Comparison of ENCODE assay signal across 15 cellular contexts in genomic region chr15:92662797-92663196, GRCh38. TPM values are rescaled to one million over a fixed set of nuclear protein-coding genes. Genes with fewer than 3 reads are reported as not detected.
DNase-seq lines count a peak whose midpoint lies in the region; ATAC-seq and TF ChIP-seq lines count a peak whose summit lies in the region.
"Had no signal": no experiment of that assay in that cellular context is flagged by ENCODE, and none has a peak within 500 bp of the region (broad histone marks: within the 10 kb centered on the region; RNA-seq: fewer than 3 reads in every experiment).

No MANE protein-coding gene starts in this region.

- no peak overlapping the region for H3K4me3 ChIP-seq in trophoblast cell (ENCODE audit: low read depth, low read length)
- H3K4me3 ChIP-seq: gastroesophageal sphincter, skin epidermis had no signal

- peaks cover 1% of the 10 kb centered on the region for H3K79me1 ChIP-seq in trophoblast cell (ENCODE audit: low read length)

- H3K9ac ChIP-seq in trophoblast cell (ENCODE audit: low read length), result no peak overlapping the region
- H3K9ac ChIP-seq: SK-N-SH had no signal

- H3K18ac ChIP-seq in trophoblast cell (ENCODE audit: low read length), result no peak overlapping the region

- H3K9me3 ChIP-seq in trophoblast cell (ENCODE audit: insufficient read depth, low read depth, low read length), result no peaks in the 10 kb centered on the region
- H3K9me3 ChIP-seq: gastroesophageal sphincter, SK-N-SH had no signal

- H3K79me2 ChIP-seq in trophoblast cell (ENCODE audit: control insufficient read depth, insufficient read depth, low read length, poor library complexity), result no peaks in the 10 kb centered on the region

- no peak overlapping the region for H3K4ac ChIP-seq in trophoblast cell (ENCODE audit: low read depth, low read length)

- no peak for DNase-seq in activated CD4-positive, alpha-beta T cell treated with anti-CD3 and anti-CD28 coated beads, Interleukin-2, amount 10 ng/mL, durations not matched to agents 24 days and 14 days
- no peak for DNase-seq in activated CD4-positive, alpha-beta T cell treated with anti-CD3 and anti-CD28 coated beads, Interleukin-2, amount 50 U/mL, for 4 hours
- DNase-seq in trophoblast cell, result peak in 1 of 2 donors; percentile 40
- DNase-seq in HuH-7.5 (ENCODE audit: low spot score), result no peak
- DNase-seq in activated naive CD4-positive, alpha-beta T cell (lab: John Stamatoyannopoulos, UW), result no peak
- DNase-seq: aorta, DND-41, NCI-H187 treated with DMSO at 0.1 percent for 48 hours, NCI-H526, SK-N-SH had no signal

- no peaks in the 10 kb centered on the region for H3K27me3 ChIP-seq in trophoblast cell (ENCODE audit: insufficient read depth, low read length)
- H3K27me3 ChIP-seq: gastroesophageal sphincter had no signal

- H3K4me3 Mint-ChIP-seq in activated CD4-positive, alpha-beta T cell treated with anti-CD3 and anti-CD28 coated beads, Interleukin-2, amount 10 ng/mL, durations not matched to agents 24 days and 14 days, result no peak overlapping the region

- peak overlapping the region; percentile 45 for H3K27ac Mint-ChIP-seq in activated CD4-positive, alpha-beta T cell treated with anti-CD3 and anti-CD28 coated beads, Interleukin-2, amount 10 ng/mL, durations not matched to agents 24 days and 14 days

- H3K4me1 Mint-ChIP-seq in activated CD4-positive, alpha-beta T cell treated with anti-CD3 and anti-CD28 coated beads, Interleukin-2, amount 10 ng/mL, durations not matched to agents 24 days and 14 days, result peaks cover 4% of the 10 kb centered on the region

- no CpG with 5 or more reads among the region's 3 CpGs for WGBS in trophoblast cell (ENCODE audit: extremely low coverage, insufficient coverage, insufficient read length)

- intact Hi-C loops in activated CD4-positive, alpha-beta T cell treated with anti-CD3 and anti-CD28 coated beads, Interleukin-2, amount 10 ng/mL, durations not matched to agents 24 days and 14 days (cut with micrococcal nuclease), result no loop called here

- no peak overlapping the region for H4K91ac ChIP-seq in trophoblast cell (ENCODE audit: low read depth, low read length)

- H3K4me2 ChIP-seq in trophoblast cell (ENCODE audit: low read length), result no peak overlapping the region
- H3K4me2 ChIP-seq: SK-N-SH had no signal

- H3K36me3 Mint-ChIP-seq in activated CD4-positive, alpha-beta T cell treated with anti-CD3 and anti-CD28 coated beads, Interleukin-2, amount 10 ng/mL, durations not matched to agents 24 days and 14 days (ENCODE audit: low read depth), result no peaks in the 10 kb centered on the region

- H3K27ac ChIP-seq in trophoblast cell (ENCODE audit: low read depth, low read length), result no peak overlapping the region
- H3K27ac ChIP-seq: skin epidermis had no signal

- H3K23ac ChIP-seq in trophoblast cell (ENCODE audit: low read length), result no peak overlapping the region

- H3K27me3 Mint-ChIP-seq in activated CD4-positive, alpha-beta T cell treated with anti-CD3 and anti-CD28 coated beads, Interleukin-2, amount 10 ng/mL, durations not matched to agents 24 days and 14 days, result peaks cover 17% of the 10 kb centered on the region

- no peaks in the 10 kb centered on the region for H3K9me3 Mint-ChIP-seq in activated CD4-positive, alpha-beta T cell treated with anti-CD3 and anti-CD28 coated beads, Interleukin-2, amount 10 ng/mL, durations not matched to agents 24 days and 14 days

- no peak overlapping the region for H2BK5ac ChIP-seq in trophoblast cell (ENCODE audit: low read depth, low read length, poor library complexity)

- no peak overlapping the region for H2AK5ac ChIP-seq in trophoblast cell (ENCODE audit: low read length)

- H2BK12ac ChIP-seq in trophoblast cell (ENCODE audit: low read length), result peak overlapping the region; percentile 52

- H4K8ac ChIP-seq in trophoblast cell (ENCODE audit: low read depth, low read length), result no peak overlapping the region

- ATAC-seq in GM21723 (IDR thresholded peaks at IDR 0.05; ENCODE audit: unreplicated experiment), result peak; percentile 18
- peak; percentile 14 for ATAC-seq in HG03432 (IDR thresholded peaks at IDR 0.05; ENCODE audit: unreplicated experiment)
- ATAC-seq in SK-N-SH treated with all-trans-retinoic acid at 6 μM for 48 hours, result no peak
- ATAC-seq: gastroesophageal sphincter had no signal

- no peak overlapping the region for H3K14ac ChIP-seq in trophoblast cell (ENCODE audit: low read length)

- no peak overlapping the region for H2AFZ ChIP-seq in trophoblast cell (ENCODE audit: insufficient read depth, low read length, poor library complexity)

- H3K36me3 ChIP-seq in trophoblast cell (ENCODE audit: control insufficient read depth in 1 of 2, insufficient read depth in 2 of 2, low read length in 2 of 2), result no peaks in the 10 kb centered on the region
- H3K36me3 ChIP-seq: gastroesophageal sphincter had no signal

- no peak overlapping the region for H2BK120ac ChIP-seq in trophoblast cell (ENCODE audit: insufficient read depth, low read length, poor library complexity)

- peaks cover 4 to 5% of the 10 kb centered on the region in 2 experiments for H3K4me1 ChIP-seq in trophoblast cell (ENCODE audit: control insufficient read depth in 1 of 2, insufficient read depth in 2 of 2, low read length in 2 of 2)

- no peak overlapping the region for H4K12ac ChIP-seq in trophoblast cell (ENCODE audit: low read depth, low read length)

TF ChIP-seq in SK-N-SH treated with all-trans-retinoic acid at 6 μM for 48 hours, 23 proteins besides CTCF, POLR2A, EP300 and RAD21:
- no peak for TF ChIP-seq ZFP3 (CRISPR knock-in tag; IDR thresholded peaks at IDR 0.05)
- no peak for TF ChIP-seq ARNTL (CRISPR knock-in tag; IDR thresholded peaks at IDR 0.05; ENCODE audit: borderline replicate concordance, low read depth)
- TF ChIP-seq PPARA (CRISPR knock-in tag; IDR thresholded peaks at IDR 0.05; ENCODE audit: borderline replicate concordance), result no peak
- no peak for TF ChIP-seq TSHZ2 (CRISPR knock-in tag; IDR thresholded peaks at IDR 0.05)

RNA-seq across cellular contexts. Expression of gene FAM174B, which starts 7.2 kb away (rescaled TPM):
- 1.9 and 3.0 TPM in 2 replicates for total RNA-seq in activated CD4-positive, alpha-beta T cell treated with anti-CD3 and anti-CD28 coated beads, Interleukin-2, amount 10 ng/mL, durations not matched to agents 24 days and 14 days
- 4.7 and 5.0 TPM in 2 replicates for polyA plus RNA-seq in trophoblast cell (2013)
